ENCODE assay signal across 8 cellular contexts in genomic region chr10:97335188-97335619, GRCh38. TPM values are rescaled to one million over a fixed set of nuclear protein-coding genes. Genes with fewer than 3 reads are reported as not detected.
DNase-seq lines count a peak whose midpoint lies in the region; ATAC-seq and TF ChIP-seq lines count a peak whose summit lies in the region.

No MANE protein-coding gene starts in this region.

- TF ChIP-seq POLR2A in tibial nerve (IDR thresholded peaks at IDR 0.05), result no peak

- TF ChIP-seq RAD21 in liver (IDR thresholded peaks at IDR 0.05), result no peak

- TF ChIP-seq CTCF in liver (IDR thresholded peaks at IDR 0.05; ENCODE audit: low read depth, low read length, missing input control), result no peak
- TF ChIP-seq CTCF in tibial nerve (IDR thresholded peaks at IDR 0.05), result no peak

- peak overlapping the region in 1 of 2 donors; percentile 45 for H3K9ac ChIP-seq in liver (ENCODE audit: low read depth in 1 of 2, low read length in 2 of 2)

- H3K36me3 ChIP-seq in liver (ENCODE audit: control insufficient read depth in 4 of 4, insufficient read depth in 3 of 4, low read depth in 1 of 4, low read length in 3 of 4) (no peaks in the 10 kb centered on the region), tibial nerve (peaks cover 0 to 11% (median 0%) of the 10 kb centered on the region in 3 donors)

- no peaks in the 10 kb centered on the region for H3K9me3 ChIP-seq in liver (ENCODE audit: control insufficient read depth in 4 of 4, low read length in 3 of 4)
- no peaks in the 10 kb centered on the region for H3K9me3 ChIP-seq in tibial nerve

- H3K4me1 Mint-ChIP-seq in activated naive CD8-positive, alpha-beta T cell treated with anti-CD3 and anti-CD28 coated beads, Interleukin-2, amount 50 U/mL, for 24 hours, result peaks cover 41% of the 10 kb centered on the region

- WGBS in liver, result 16% methylated on average over 25 of the region's 25 CpGs
- WGBS in tibial nerve, 2 donors, result 2 to 7% methylated on average over 23 to 25 of the region's 25 CpGs

- DNase-seq in activated CD8-positive, alpha-beta memory T cell treated with anti-CD3 and anti-CD28 coated beads, Interleukin-2, amount 50 U/mL, for 48 hours, result peak; percentile 61
- no peak for DNase-seq in activated CD8-positive, alpha-beta memory T cell treated with anti-CD3 and anti-CD28 coated beads for 24 hours
- peak; percentile 25 for DNase-seq in activated naive CD8-positive, alpha-beta T cell treated with anti-CD3 and anti-CD28 coated beads, Interleukin-2, amount 50 U/mL, for 24 hours
- DNase-seq in tibial nerve (ENCODE audit: low spot score in 2 of 2) (no peak), DMS79 (lab: John Stamatoyannopoulos, UW) (no peak)

- no peak for TF ChIP-seq EP300 in tibial nerve (IDR thresholded peaks at IDR 0.05)

- ATAC-seq in activated naive CD8-positive, alpha-beta T cell treated with anti-CD3 and anti-CD28 coated beads, Interleukin-2, amount 50 U/mL, for 24 hours, result no peak
- ATAC-seq in GM19324 (IDR thresholded peaks at IDR 0.05; ENCODE audit: low FRiP score, unreplicated experiment), result no peak
- ATAC-seq in GM21381 (IDR thresholded peaks at IDR 0.05; ENCODE audit: unreplicated experiment), result no peak

- no peak overlapping the region for H3K27ac Mint-ChIP-seq in activated naive CD8-positive, alpha-beta T cell treated with anti-CD3 and anti-CD28 coated beads, Interleukin-2, amount 50 U/mL, for 24 hours

- H3K27me3 ChIP-seq in liver (ENCODE audit: control insufficient read depth in 4 of 4, insufficient read depth in 4 of 4, low read length in 3 of 4), result no peaks in the 10 kb centered on the region
- no peaks in the 10 kb centered on the region for H3K27me3 ChIP-seq in tibial nerve

- H3K36me3 Mint-ChIP-seq in activated naive CD8-positive, alpha-beta T cell treated with anti-CD3 and anti-CD28 coated beads, Interleukin-2, amount 50 U/mL, for 24 hours (ENCODE audit: low read depth), result peaks cover 1% of the 10 kb centered on the region

- no peaks in the 10 kb centered on the region for H3K9me3 Mint-ChIP-seq in activated naive CD8-positive, alpha-beta T cell treated with anti-CD3 and anti-CD28 coated beads, Interleukin-2, amount 50 U/mL, for 24 hours

- H3K27ac ChIP-seq in liver (ENCODE audit: low read depth in 1 of 2, low read length in 2 of 2) (peak overlapping the region; percentile 90 to 91), tibial nerve (peak overlapping the region; percentile 88 to 97 (median 91))

- H3K4me1 ChIP-seq in liver (ENCODE audit: control insufficient read depth in 4 of 4, insufficient read depth in 4 of 4, low read length in 3 of 4) (peaks cover 2 to 18% (median 12%) of the 10 kb centered on the region in 4 donors), tibial nerve (peaks cover 0 to 62% (median 32%) of the 10 kb centered on the region in 4 donors)

- peak overlapping the region; percentile 71 for H3K4me3 Mint-ChIP-seq in activated naive CD8-positive, alpha-beta T cell treated with anti-CD3 and anti-CD28 coated beads, Interleukin-2, amount 50 U/mL, for 24 hours

- H3K4me3 ChIP-seq in liver (ENCODE audit: low read depth in 1 of 3, low read length in 3 of 3), result peak overlapping the region in 2 of 3 donors; percentile 1 to 78
- H3K4me3 ChIP-seq in tibial nerve, result peak overlapping the region; percentile 56 to 97 (median 95)

- H3K27me3 Mint-ChIP-seq in activated naive CD8-positive, alpha-beta T cell treated with anti-CD3 and anti-CD28 coated beads, Interleukin-2, amount 50 U/mL, for 24 hours, result no peaks in the 10 kb centered on the region

TF ChIP-seq in liver, 16 proteins besides CTCF, POLR2A, EP300 and RAD21:
- TF ChIP-seq RXRA (IDR thresholded peaks at IDR 0.05), result no peak
- TF ChIP-seq ZBTB33 (IDR thresholded peaks at IDR 0.05), result no peak
- TF ChIP-seq ATF3 (IDR thresholded peaks at IDR 0.05), result no peak
- TF ChIP-seq REST (IDR thresholded peaks at IDR 0.05), result no peak
- TF ChIP-seq HNF4A (conservative IDR thresholded peaks at IDR 0.05), result no peak
- TF ChIP-seq MAX (IDR thresholded peaks at IDR 0.05), result no peak
- TF ChIP-seq FOXA1 (IDR thresholded peaks at IDR 0.05), result no peak
- TF ChIP-seq YY1 (IDR thresholded peaks at IDR 0.05), result no peak
- TF ChIP-seq TAF1 (conservative IDR thresholded peaks at IDR 0.05), result no peak
- no peak for TF ChIP-seq FOXA2 (IDR thresholded peaks at IDR 0.05)
- TF ChIP-seq EGR1 (IDR thresholded peaks at IDR 0.05; ENCODE audit: low read depth in 2 of 2), result no peak

RNA-seq across cellular contexts. Expression of gene FRAT2, which starts 0.7 kb away (rescaled TPM):
- total RNA-seq in liver (10 to 100 TPM; 14.4 to 15.1 TPM), tibial nerve (10 to 100 TPM; 14.6 to 28.2 (median 23.3) TPM)
- 1 to 10 TPM; 2.7 to 9.0 TPM for polyA plus RNA-seq in liver

RNA-seq across cellular contexts. Expression of gene FRAT1, which starts 16.1 kb away (rescaled TPM):
- total RNA-seq in liver (1 to 10 TPM; 5.9 to 7.4 TPM), tibial nerve (10 to 100 TPM in 1 of 4 donors, 1 to 10 TPM in 3; 6.8 to 10.0 (median 8.5) TPM)
- 1 to 10 TPM; 4.3 to 4.6 TPM for polyA plus RNA-seq in liver

RNA-seq across cellular contexts. Expression of gene ARHGAP19, which starts 42.8 kb away (rescaled TPM):
- total RNA-seq in liver, result 10 to 100 TPM in 1 of 2 donors, 1 to 10 TPM in 1; 5.3 to 23.4 TPM
- 1 to 10 TPM; 1.6 to 1.9 TPM for polyA plus RNA-seq in liver
- 100 to 1,000 TPM in 1 of 4 donors, 10 to 100 TPM in 3; 37.5 to 109 (median 77.7) TPM for total RNA-seq in tibial nerve

Comparison
In these comparisons a context has a peak if more than half of its experiments do, and no peak if none do; other contexts are left out.
1. DNase-seq: peak in activated CD8-positive, alpha-beta memory T cell treated with anti-CD3 and anti-CD28 coated beads, Interleukin-2, amount 50 U/mL, for 48 hours (single experiment) and activated naive CD8-positive, alpha-beta T cell treated with anti-CD3 and anti-CD28 coated beads, Interleukin-2, amount 50 U/mL, for 24 hours (single experiment); none in activated CD8-positive, alpha-beta memory T cell treated with anti-CD3 and anti-CD28 coated beads for 24 hours (single experiment), tibial nerve (0 of 2) and DMS79 (single experiment).